Comparison of ENCODE assay signal across 1 cellular context in the genomic region with DNA sequence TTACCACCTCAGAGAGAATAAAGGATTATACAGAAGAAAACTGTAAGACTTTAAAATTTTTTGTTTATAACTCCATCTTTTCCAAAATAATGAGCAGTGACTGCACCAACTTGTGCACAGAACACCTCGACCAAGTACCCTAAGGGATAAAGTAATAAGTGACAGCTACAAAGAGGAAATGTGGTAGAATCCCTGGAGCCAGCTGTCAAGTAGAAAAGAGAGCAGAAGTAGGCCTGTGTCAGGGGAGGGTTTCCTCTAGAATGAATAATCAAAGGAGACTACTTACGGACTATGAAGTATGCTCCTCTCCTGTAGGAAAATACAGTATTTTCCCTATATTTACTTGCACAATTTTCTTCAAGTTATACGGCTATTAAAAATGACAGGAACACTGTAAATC.
TF ChIP-seq lines count a peak whose summit lies in the region.

No MANE protein-coding gene starts in this region.

TF ChIP-seq in GM23338, 12 proteins besides CTCF, POLR2A, EP300 and RAD21 (continued from another document):
- TF ChIP-seq, protein P1, sequence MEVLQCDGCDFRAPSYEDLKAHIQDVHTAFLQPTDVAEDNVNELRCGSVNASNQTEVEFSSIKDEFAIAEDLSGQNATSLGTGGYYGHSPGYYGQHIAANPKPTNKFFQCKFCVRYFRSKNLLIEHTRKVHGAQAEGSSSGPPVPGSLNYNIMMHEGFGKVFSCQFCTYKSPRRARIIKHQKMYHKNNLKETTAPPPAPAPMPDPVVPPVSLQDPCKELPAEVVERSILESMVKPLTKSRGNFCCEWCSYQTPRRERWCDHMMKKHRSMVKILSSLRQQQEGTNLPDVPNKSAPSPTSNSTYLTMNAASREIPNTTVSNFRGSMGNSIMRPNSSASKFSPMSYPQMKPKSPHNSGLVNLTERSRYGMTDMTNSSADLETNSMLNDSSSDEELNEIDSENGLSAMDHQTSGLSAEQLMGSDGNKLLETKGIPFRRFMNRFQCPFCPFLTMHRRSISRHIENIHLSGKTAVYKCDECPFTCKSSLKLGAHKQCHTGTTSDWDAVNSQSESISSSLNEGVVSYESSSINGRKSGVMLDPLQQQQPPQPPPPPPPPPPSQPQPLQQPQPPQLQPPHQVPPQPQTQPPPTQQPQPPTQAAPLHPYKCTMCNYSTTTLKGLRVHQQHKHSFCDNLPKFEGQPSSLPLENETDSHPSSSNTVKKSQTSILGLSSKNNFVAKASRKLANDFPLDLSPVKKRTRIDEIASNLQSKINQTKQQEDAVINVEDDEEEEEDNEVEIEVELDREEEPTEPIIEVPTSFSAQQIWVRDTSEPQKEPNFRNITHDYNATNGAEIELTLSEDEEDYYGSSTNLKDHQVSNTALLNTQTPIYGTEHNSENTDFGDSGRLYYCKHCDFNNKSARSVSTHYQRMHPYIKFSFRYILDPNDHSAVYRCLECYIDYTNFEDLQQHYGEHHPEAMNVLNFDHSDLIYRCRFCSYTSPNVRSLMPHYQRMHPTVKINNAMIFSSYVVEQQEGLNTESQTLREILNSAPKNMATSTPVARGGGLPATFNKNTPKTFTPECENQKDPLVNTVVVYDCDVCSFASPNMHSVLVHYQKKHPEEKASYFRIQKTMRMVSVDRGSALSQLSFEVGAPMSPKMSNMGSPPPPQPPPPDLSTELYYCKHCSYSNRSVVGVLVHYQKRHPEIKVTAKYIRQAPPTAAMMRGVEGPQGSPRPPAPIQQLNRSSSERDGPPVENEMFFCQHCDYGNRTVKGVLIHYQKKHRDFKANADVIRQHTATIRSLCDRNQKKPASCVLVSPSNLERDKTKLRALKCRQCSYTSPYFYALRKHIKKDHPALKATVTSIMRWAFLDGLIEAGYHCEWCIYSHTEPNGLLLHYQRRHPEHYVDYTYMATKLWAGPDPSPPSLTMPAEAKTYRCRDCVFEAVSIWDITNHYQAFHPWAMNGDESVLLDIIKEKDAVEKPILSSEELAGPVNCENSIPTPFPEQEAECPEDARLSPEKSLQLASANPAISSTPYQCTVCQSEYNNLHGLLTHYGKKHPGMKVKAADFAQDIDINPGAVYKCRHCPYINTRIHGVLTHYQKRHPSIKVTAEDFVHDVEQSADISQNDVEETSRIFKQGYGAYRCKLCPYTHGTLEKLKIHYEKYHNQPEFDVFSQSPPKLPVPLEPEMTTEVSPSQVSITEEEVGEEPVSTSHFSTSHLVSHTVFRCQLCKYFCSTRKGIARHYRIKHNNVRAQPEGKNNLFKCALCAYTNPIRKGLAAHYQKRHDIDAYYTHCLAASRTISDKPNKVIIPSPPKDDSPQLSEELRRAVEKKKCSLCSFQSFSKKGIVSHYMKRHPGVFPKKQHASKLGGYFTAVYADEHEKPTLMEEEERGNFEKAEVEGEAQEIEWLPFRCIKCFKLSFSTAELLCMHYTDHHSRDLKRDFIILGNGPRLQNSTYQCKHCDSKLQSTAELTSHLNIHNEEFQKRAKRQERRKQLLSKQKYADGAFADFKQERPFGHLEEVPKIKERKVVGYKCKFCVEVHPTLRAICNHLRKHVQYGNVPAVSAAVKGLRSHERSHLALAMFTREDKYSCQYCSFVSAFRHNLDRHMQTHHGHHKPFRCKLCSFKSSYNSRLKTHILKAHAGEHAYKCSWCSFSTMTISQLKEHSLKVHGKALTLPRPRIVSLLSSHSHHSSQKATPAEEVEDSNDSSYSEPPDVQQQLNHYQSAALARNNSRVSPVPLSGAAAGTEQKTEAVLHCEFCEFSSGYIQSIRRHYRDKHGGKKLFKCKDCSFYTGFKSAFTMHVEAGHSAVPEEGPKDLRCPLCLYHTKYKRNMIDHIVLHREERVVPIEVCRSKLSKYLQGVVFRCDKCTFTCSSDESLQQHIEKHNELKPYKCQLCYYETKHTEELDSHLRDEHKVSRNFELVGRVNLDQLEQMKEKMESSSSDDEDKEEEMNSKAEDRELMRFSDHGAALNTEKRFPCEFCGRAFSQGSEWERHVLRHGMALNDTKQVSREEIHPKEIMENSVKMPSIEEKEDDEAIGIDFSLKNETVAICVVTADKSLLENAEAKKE (CRISPR knock-in tag; IDR thresholded peaks at IDR 0.05), result no peak
